In genomic region chr15:64373360-64373759, GRCh38 we compare ENCODE assay signal across 25 cellular contexts. TPM values are rescaled to one million over a fixed set of nuclear protein-coding genes. Genes with fewer than 3 reads are reported as not detected.
DNase-seq lines count a peak whose midpoint lies in the region; ATAC-seq and TF ChIP-seq lines count a peak whose summit lies in the region.
"Had no signal": no experiment of that assay in that cellular context is flagged by ENCODE, and none has a peak within 500 bp of the region (broad histone marks: within the 10 kb centered on the region; RNA-seq: fewer than 3 reads in every experiment).

No MANE protein-coding gene starts in this region.

- intact Hi-C loops in activated CD8-positive, alpha-beta T cell treated with anti-CD3 and anti-CD28 coated beads for 36 hours (cut with micrococcal nuclease), result no loop called here
- intact Hi-C loops in activated T-helper 1 cell treated with anti-CD3 and anti-CD28 coated beads, Interleukin-12 subunit alpha, Interleukin-12 subunit beta, Interleukin-2, Interleukin-4 antibody, amounts not matched to agents 30 ng/mL and 10 ng/mL and 1 ng/mL, durations not matched to agents 14 hours and 24 hours and 36 hours (cut with micrococcal nuclease), result no loop called here

- DNase-seq in activated CD8-positive, alpha-beta T cell treated with anti-CD3 and anti-CD28 coated beads, Interleukin-2, amount 10 ng/mL, durations not matched to agents 7 days and 5 days, result no peak
- DNase-seq in activated CD8-positive, alpha-beta T cell treated with anti-CD3 and anti-CD28 coated beads for 36 hours, result no peak
- peak; percentile 69 for DNase-seq in KBM-7
- no peak for DNase-seq in activated T-helper 1 cell treated with anti-CD3 and anti-CD28 coated beads, Interleukin-12 subunit alpha, Interleukin-12 subunit beta, Interleukin-2, Interleukin-4 antibody, amounts not matched to agents 30 ng/mL and 10 ng/mL and 1 ng/mL, durations not matched to agents 14 hours and 24 hours and 36 hours (ENCODE audit: low spot score)
- no peak for DNase-seq in central memory CD4-positive, alpha-beta T cell
- DNase-seq in stimulated activated CD8-positive, alpha-beta memory T cell treated with anti-CD3 and anti-CD28 coated beads, Interleukin-4, amount 100 ng/mL, for 48 hours, result no peak
- DNase-seq: ACHN; activated T-cell treated with anti-CD3 and anti-CD28 coated beads, Interleukin-2, amount 50 U/mL, for 4 hours; C1 segment of cervical spinal cord; colonic mucosa; endodermal cell; esophagus squamous epithelium; GDM1; islet precursor cell; NCI-H1105; NCI-H2081; NCI-H446 treated with DMSO at 0.1 percent for 48 hours; psoas muscle; substantia nigra; WERI-Rb-1 had no signal

- H3K27me3 ChIP-seq in neutrophil, result no peaks in the 10 kb centered on the region
- H3K27me3 ChIP-seq: colonic mucosa, esophagus squamous epithelium, gastroesophageal sphincter had no signal

- peaks cover 15% of the 10 kb centered on the region for H3K4me1 Mint-ChIP-seq in activated CD8-positive, alpha-beta T cell treated with anti-CD3 and anti-CD28 coated beads, Interleukin-2, amount 10 ng/mL, durations not matched to agents 7 days and 5 days (ENCODE audit: low read depth)
- peaks cover 5% of the 10 kb centered on the region for H3K4me1 Mint-ChIP-seq in activated CD8-positive, alpha-beta T cell treated with anti-CD3 and anti-CD28 coated beads for 36 hours (ENCODE audit: low read depth)
- H3K4me1 Mint-ChIP-seq in activated T-helper 1 cell treated with anti-CD3 and anti-CD28 coated beads, Interleukin-12 subunit alpha, Interleukin-12 subunit beta, Interleukin-2, Interleukin-4 antibody, amounts not matched to agents 30 ng/mL and 10 ng/mL and 1 ng/mL, durations not matched to agents 14 hours and 24 hours and 36 hours (ENCODE audit: low read depth), result peaks cover 13% of the 10 kb centered on the region
- H3K4me1 Mint-ChIP-seq: brain, endodermal cell had no signal

- H3K27ac Mint-ChIP-seq in activated CD8-positive, alpha-beta T cell treated with anti-CD3 and anti-CD28 coated beads, Interleukin-2, amount 10 ng/mL, durations not matched to agents 7 days and 5 days, result peak overlapping the region; percentile 82
- H3K27ac Mint-ChIP-seq in activated CD8-positive, alpha-beta T cell treated with anti-CD3 and anti-CD28 coated beads for 36 hours, result no peak overlapping the region
- peak overlapping the region; percentile 47 for H3K27ac Mint-ChIP-seq in activated T-helper 1 cell treated with anti-CD3 and anti-CD28 coated beads, Interleukin-12 subunit alpha, Interleukin-12 subunit beta, Interleukin-2, Interleukin-4 antibody, amounts not matched to agents 30 ng/mL and 10 ng/mL and 1 ng/mL, durations not matched to agents 14 hours and 24 hours and 36 hours
- H3K27ac Mint-ChIP-seq: endodermal cell had no signal

- H3K27me3 Mint-ChIP-seq in activated CD8-positive, alpha-beta T cell treated with anti-CD3 and anti-CD28 coated beads, Interleukin-2, amount 10 ng/mL, durations not matched to agents 7 days and 5 days (ENCODE audit: low read depth), result no peaks in the 10 kb centered on the region
- no peaks in the 10 kb centered on the region for H3K27me3 Mint-ChIP-seq in activated CD8-positive, alpha-beta T cell treated with anti-CD3 and anti-CD28 coated beads for 36 hours
- no peaks in the 10 kb centered on the region for H3K27me3 Mint-ChIP-seq in activated T-helper 1 cell treated with anti-CD3 and anti-CD28 coated beads, Interleukin-12 subunit alpha, Interleukin-12 subunit beta, Interleukin-2, Interleukin-4 antibody, amounts not matched to agents 30 ng/mL and 10 ng/mL and 1 ng/mL, durations not matched to agents 14 hours and 24 hours and 36 hours (ENCODE audit: insufficient read depth)
- H3K27me3 Mint-ChIP-seq: brain had no signal

- peak overlapping the region; percentile 50 for H3K4me3 Mint-ChIP-seq in activated CD8-positive, alpha-beta T cell treated with anti-CD3 and anti-CD28 coated beads, Interleukin-2, amount 10 ng/mL, durations not matched to agents 7 days and 5 days
- H3K4me3 Mint-ChIP-seq in activated CD8-positive, alpha-beta T cell treated with anti-CD3 and anti-CD28 coated beads for 36 hours, result no peak overlapping the region
- peak overlapping the region; percentile 61 for H3K4me3 Mint-ChIP-seq in activated T-helper 1 cell treated with anti-CD3 and anti-CD28 coated beads, Interleukin-12 subunit alpha, Interleukin-12 subunit beta, Interleukin-2, Interleukin-4 antibody, amounts not matched to agents 30 ng/mL and 10 ng/mL and 1 ng/mL, durations not matched to agents 14 hours and 24 hours and 36 hours
- H3K4me3 Mint-ChIP-seq: activated T-cell treated with anti-CD3 and anti-CD28 coated beads, Interleukin-2, amount 50 U/mL, for 4 hours; brain; endodermal cell had no signal

- H3K9me3 ChIP-seq in neutrophil, result no peaks in the 10 kb centered on the region
- H3K9me3 ChIP-seq: colonic mucosa, esophagus squamous epithelium, gastroesophageal sphincter, psoas muscle had no signal

- no peak for TF ChIP-seq CTCF in activated CD8-positive, alpha-beta T cell treated with anti-CD3 and anti-CD28 coated beads for 36 hours (IDR thresholded peaks at IDR 0.05)
- TF ChIP-seq CTCF in neutrophil (IDR thresholded peaks at IDR 0.05), result no peak

- H3K36me3 ChIP-seq in neutrophil, result no peaks in the 10 kb centered on the region
- H3K36me3 ChIP-seq: colonic mucosa, esophagus squamous epithelium, gastroesophageal sphincter had no signal

- H3K36me3 Mint-ChIP-seq in activated CD8-positive, alpha-beta T cell treated with anti-CD3 and anti-CD28 coated beads, Interleukin-2, amount 10 ng/mL, durations not matched to agents 7 days and 5 days (ENCODE audit: low read depth), result peaks cover 48% of the 10 kb centered on the region
- H3K36me3 Mint-ChIP-seq in activated CD8-positive, alpha-beta T cell treated with anti-CD3 and anti-CD28 coated beads for 36 hours (ENCODE audit: low read depth), result peaks cover 31% of the 10 kb centered on the region
- peaks cover 24% of the 10 kb centered on the region for H3K36me3 Mint-ChIP-seq in activated T-helper 1 cell treated with anti-CD3 and anti-CD28 coated beads, Interleukin-12 subunit alpha, Interleukin-12 subunit beta, Interleukin-2, Interleukin-4 antibody, amounts not matched to agents 30 ng/mL and 10 ng/mL and 1 ng/mL, durations not matched to agents 14 hours and 24 hours and 36 hours (ENCODE audit: low read depth)

- peak overlapping the region; percentile 19 to 23 for H3K4me3 ChIP-seq in neutrophil (ENCODE audit: low read depth in 1 of 2, low read length in 1 of 2)
- H3K4me3 ChIP-seq: colonic mucosa, esophagus squamous epithelium, gastroesophageal sphincter, psoas muscle had no signal

- ATAC-seq in activated CD8-positive, alpha-beta T cell treated with anti-CD3 and anti-CD28 coated beads, Interleukin-2, amount 10 ng/mL, durations not matched to agents 7 days and 5 days, result peak; percentile 54
- ATAC-seq in activated CD8-positive, alpha-beta T cell treated with anti-CD3 and anti-CD28 coated beads for 36 hours, result no peak
- no peak for ATAC-seq in GM18858 (IDR thresholded peaks at IDR 0.05; ENCODE audit: unreplicated experiment)
- ATAC-seq: activated T-cell treated with anti-CD3 and anti-CD28 coated beads, Interleukin-2, amount 50 U/mL, for 4 hours; gastroesophageal sphincter; Panc1; psoas muscle had no signal

- no peaks in the 10 kb centered on the region for H3K9me3 Mint-ChIP-seq in activated CD8-positive, alpha-beta T cell treated with anti-CD3 and anti-CD28 coated beads, Interleukin-2, amount 10 ng/mL, durations not matched to agents 7 days and 5 days (ENCODE audit: insufficient read depth)
- H3K9me3 Mint-ChIP-seq in activated CD8-positive, alpha-beta T cell treated with anti-CD3 and anti-CD28 coated beads for 36 hours, result no peaks in the 10 kb centered on the region
- no peaks in the 10 kb centered on the region for H3K9me3 Mint-ChIP-seq in activated T-helper 1 cell treated with anti-CD3 and anti-CD28 coated beads, Interleukin-12 subunit alpha, Interleukin-12 subunit beta, Interleukin-2, Interleukin-4 antibody, amounts not matched to agents 30 ng/mL and 10 ng/mL and 1 ng/mL, durations not matched to agents 14 hours and 24 hours and 36 hours
- H3K9me3 Mint-ChIP-seq: activated T-cell treated with anti-CD3 and anti-CD28 coated beads, Interleukin-2, amount 50 U/mL, for 4 hours; brain; endodermal cell had no signal

- in situ Hi-C loops in KBM-7 (cut with MboI; ENCODE audit: low pct_unique_long_range_greater_than_20kb, low sequenced_read_pairs), result no loop called here

- CTCF ChIA-PET in activated CD8-positive, alpha-beta T cell treated with anti-CD3 and anti-CD28 coated beads, Interleukin-2, amount 10 ng/mL, durations not matched to agents 7 days and 5 days (lab: Charles Lee), result interaction anchor here (1.3 kb wide), 1 partner anchor 17 kb away, joined by 4 read pairs; the partner anchor contains the start of gene CSNK1G1
- CTCF ChIA-PET in activated CD8-positive, alpha-beta T cell treated with anti-CD3 and anti-CD28 coated beads for 36 hours (lab: Charles Lee), result no interaction called here

- H3K27ac ChIP-seq in neutrophil, result peak overlapping the region; percentile 47
- H3K27ac ChIP-seq: colonic mucosa, esophagus squamous epithelium, gastroesophageal sphincter, psoas muscle, WERI-Rb-1 had no signal

- H3K4me1 ChIP-seq in neutrophil (ENCODE audit: control insufficient read depth in 1 of 2, insufficient read depth in 1 of 2, low read depth in 1 of 2, low read length in 1 of 2), result peaks cover 4 to 8% of the 10 kb centered on the region in 2 experiments
- H3K4me1 ChIP-seq: colonic mucosa, esophagus squamous epithelium, gastroesophageal sphincter, psoas muscle had no signal

- POLR2A ChIA-PET in activated CD8-positive, alpha-beta T cell treated with anti-CD3 and anti-CD28 coated beads, Interleukin-2, amount 10 ng/mL, durations not matched to agents 7 days and 5 days (lab: Charles Lee), result interaction anchor here (0.6 kb wide), 1 partner anchor 278 kb away, joined by 3 read pairs; the partner anchor contains the start of gene SNX1
- POLR2A ChIA-PET in activated CD8-positive, alpha-beta T cell treated with anti-CD3 and anti-CD28 coated beads for 36 hours (lab: Charles Lee), result no interaction called here

RNA-seq across cellular contexts. Expression of gene PCLAF, which starts 7.9 kb away (rescaled TPM):
- total RNA-seq in activated CD8-positive, alpha-beta T cell treated with anti-CD3 and anti-CD28 coated beads, Interleukin-2, amount 10 ng/mL, durations not matched to agents 7 days and 5 days, result 100 to 1,000 TPM; 135 to 153 TPM
- total RNA-seq in activated CD8-positive, alpha-beta T cell treated with anti-CD3 and anti-CD28 coated beads for 36 hours, result 100 to 1,000 TPM; 109 to 135 TPM
- total RNA-seq in activated T-helper 1 cell treated with anti-CD3 and anti-CD28 coated beads, Interleukin-12 subunit alpha, Interleukin-12 subunit beta, Interleukin-2, Interleukin-4 antibody, amounts not matched to agents 30 ng/mL and 10 ng/mL and 1 ng/mL, durations not matched to agents 14 hours and 24 hours and 36 hours, result 58.6 and 69.8 TPM in 2 replicates

RNA-seq across cellular contexts. Expression of gene TRIP4, which starts 14.3 kb away (rescaled TPM):
- total RNA-seq in activated CD8-positive, alpha-beta T cell treated with anti-CD3 and anti-CD28 coated beads, Interleukin-2, amount 10 ng/mL, durations not matched to agents 7 days and 5 days, result 10 to 100 TPM; 22.3 to 23.0 TPM
- total RNA-seq in activated CD8-positive, alpha-beta T cell treated with anti-CD3 and anti-CD28 coated beads for 36 hours, result 10 to 100 TPM; 15.9 to 17.3 TPM
- total RNA-seq in activated T-helper 1 cell treated with anti-CD3 and anti-CD28 coated beads, Interleukin-12 subunit alpha, Interleukin-12 subunit beta, Interleukin-2, Interleukin-4 antibody, amounts not matched to agents 30 ng/mL and 10 ng/mL and 1 ng/mL, durations not matched to agents 14 hours and 24 hours and 36 hours, result 17.5 and 21.7 TPM in 2 replicates

RNA-seq across cellular contexts. Expression of gene CSNK1G1, which starts 17.4 kb away (rescaled TPM):
- total RNA-seq in activated CD8-positive, alpha-beta T cell treated with anti-CD3 and anti-CD28 coated beads, Interleukin-2, amount 10 ng/mL, durations not matched to agents 7 days and 5 days, result 10 to 100 TPM; 26.8 to 28.2 TPM
- 10 to 100 TPM; 16.7 to 20.4 TPM for total RNA-seq in activated CD8-positive, alpha-beta T cell treated with anti-CD3 and anti-CD28 coated beads for 36 hours
- 31.3 and 33.2 TPM in 2 replicates for total RNA-seq in activated T-helper 1 cell treated with anti-CD3 and anti-CD28 coated beads, Interleukin-12 subunit alpha, Interleukin-12 subunit beta, Interleukin-2, Interleukin-4 antibody, amounts not matched to agents 30 ng/mL and 10 ng/mL and 1 ng/mL, durations not matched to agents 14 hours and 24 hours and 36 hours
